In genomic region chr13:28537149-28537548, GRCh38 we compare ENCODE assay signal across 16 cellular contexts. TPM values are rescaled to one million over a fixed set of nuclear protein-coding genes. Genes with fewer than 3 reads are reported as not detected.
DNase-seq lines count a peak whose midpoint lies in the region; ATAC-seq and TF ChIP-seq lines count a peak whose summit lies in the region.
"Had no signal": no experiment of that assay in that cellular context is flagged by ENCODE, and none has a peak within 500 bp of the region (broad histone marks: within the 10 kb centered on the region; RNA-seq: fewer than 3 reads in every experiment).

No MANE protein-coding gene starts in this region.

- H3K27me3 Mint-ChIP-seq in HFFc6 (ENCODE audit: insufficient read depth): no peaks in the 10 kb centered on the region
- H3K27me3 Mint-ChIP-seq in activated T-helper 2 cell treated with anti-CD3 and anti-CD28 coated beads, Interferon-gamma antibody, Interleukin-2, Interleukin-4, amounts not matched to agents 10 μg/mL and 5 μg/mL and 100 μg/mL, durations not matched to agents 14 hours and 24 hours and 36 hours (ENCODE audit: low read depth): peaks cover 16% of the 10 kb centered on the region

- H3K4me1 Mint-ChIP-seq in HFFc6 (ENCODE audit: low read depth): peaks cover 45% of the 10 kb centered on the region
- H3K4me1 Mint-ChIP-seq in activated T-helper 2 cell treated with anti-CD3 and anti-CD28 coated beads, Interferon-gamma antibody, Interleukin-2, Interleukin-4, amounts not matched to agents 10 μg/mL and 5 μg/mL and 100 μg/mL, durations not matched to agents 14 hours and 24 hours and 36 hours (ENCODE audit: low read depth): peaks cover 24% of the 10 kb centered on the region

- peak overlapping the region; percentile 2; the same call in 1 of the 2 replicates for H3K27ac Mint-ChIP-seq in HFFc6
- H3K27ac Mint-ChIP-seq in activated T-helper 2 cell treated with anti-CD3 and anti-CD28 coated beads, Interferon-gamma antibody, Interleukin-2, Interleukin-4, amounts not matched to agents 10 μg/mL and 5 μg/mL and 100 μg/mL, durations not matched to agents 14 hours and 24 hours and 36 hours: no peak overlapping the region
- H3K27ac Mint-ChIP-seq: CD8-positive, alpha-beta T cell had no signal

- DNase-seq in HFFc6: no peak
- DNase-seq in MV-4-11 (lab: John Stamatoyannopoulos, UW): peak; percentile 83
- DNase-seq in SKM-1 treated with dmso at 0.1 percent for 144 hours (lab: John Stamatoyannopoulos, UW; ENCODE audit: unreplicated experiment): peak; percentile 74
- DNase-seq in fibroblast of gingiva (ENCODE audit: low read depth): peak; percentile 16
- DNase-seq in activated T-helper 2 cell treated with anti-CD3 and anti-CD28 coated beads, Interferon-gamma antibody, Interleukin-2, Interleukin-4, amounts not matched to agents 10 μg/mL and 5 μg/mL and 100 μg/mL, durations not matched to agents 14 hours and 24 hours and 36 hours (ENCODE audit: low spot score): no peak
- no peak for DNase-seq in amniotic stem cell (lab: John Stamatoyannopoulos, UW)
- DNase-seq: CD8-positive, alpha-beta T cell; GM23248; HCEC 1CT; NCI-H1417 treated with DMSO at 0.1 percent for 48 hours; NCI-H187 treated with DMSO at 0.1 percent for 48 hours; NCI-H2227 treated with DMSO at 0.1 percent for 48 hours; NCI-H510A treated with DMSO at 0.1 percent for 48 hours; NCI-H774 had no signal

- H3K36me3 Mint-ChIP-seq in HFFc6 (ENCODE audit: low read depth): no peaks in the 10 kb centered on the region
- H3K36me3 Mint-ChIP-seq in activated T-helper 2 cell treated with anti-CD3 and anti-CD28 coated beads, Interferon-gamma antibody, Interleukin-2, Interleukin-4, amounts not matched to agents 10 μg/mL and 5 μg/mL and 100 μg/mL, durations not matched to agents 14 hours and 24 hours and 36 hours (ENCODE audit: low read depth): no peaks in the 10 kb centered on the region
- H3K36me3 Mint-ChIP-seq: CD8-positive, alpha-beta T cell had no signal

- H3K4me3 Mint-ChIP-seq in HFFc6: no peak overlapping the region
- H3K4me3 Mint-ChIP-seq in activated T-helper 2 cell treated with anti-CD3 and anti-CD28 coated beads, Interferon-gamma antibody, Interleukin-2, Interleukin-4, amounts not matched to agents 10 μg/mL and 5 μg/mL and 100 μg/mL, durations not matched to agents 14 hours and 24 hours and 36 hours (ENCODE audit: low read depth): no peak overlapping the region
- H3K4me3 Mint-ChIP-seq: CD8-positive, alpha-beta T cell had no signal

- TF ChIP-seq CTCF in HFFc6 (IDR thresholded peaks at IDR 0.05): no peak

- ATAC-seq in HG03565 (IDR thresholded peaks at IDR 0.05; ENCODE audit: unreplicated experiment): no peak
- ATAC-seq: CD8-positive, alpha-beta T cell; Right ventricle myocardium inferior had no signal

- H3K9me3 Mint-ChIP-seq in HFFc6: no peaks in the 10 kb centered on the region
- no peaks in the 10 kb centered on the region for H3K9me3 Mint-ChIP-seq in activated T-helper 2 cell treated with anti-CD3 and anti-CD28 coated beads, Interferon-gamma antibody, Interleukin-2, Interleukin-4, amounts not matched to agents 10 μg/mL and 5 μg/mL and 100 μg/mL, durations not matched to agents 14 hours and 24 hours and 36 hours
- H3K9me3 Mint-ChIP-seq: CD8-positive, alpha-beta T cell had no signal

- intact Hi-C loops in activated T-helper 2 cell treated with anti-CD3 and anti-CD28 coated beads, Interferon-gamma antibody, Interleukin-2, Interleukin-4, amounts not matched to agents 10 μg/mL and 5 μg/mL and 100 μg/mL, durations not matched to agents 14 hours and 24 hours and 36 hours (cut with micrococcal nuclease): loop anchor here (5.0 kb wide), 1 partner anchor 35 kb away; no protein-coding TSS in a partner anchor

RNA-seq across cellular contexts. Expression of gene FLT1, which starts 42.2 kb away (rescaled TPM):
- 100 to 1,000 TPM in 2 of 6 experiments, 10 to 100 TPM in 4; 80.5 to 118 (median 91.0) TPM for total RNA-seq in HFFc6 (2021; fragmentation: NEBNext Ultra II Directional; extraction: Animal tissue kit (Norgen Biotek cat#: 25700))
- total RNA-seq in activated T-helper 2 cell treated with anti-CD3 and anti-CD28 coated beads, Interferon-gamma antibody, Interleukin-2, Interleukin-4, amounts not matched to agents 10 μg/mL and 5 μg/mL and 100 μg/mL, durations not matched to agents 14 hours and 24 hours and 36 hours: 29.9 and 32.4 TPM in 2 replicates

Comparison
In these comparisons a context has a peak if more than half of its experiments do, and no peak if none do; other contexts are left out.
1. DNase-seq: peak in MV-4-11 (single experiment), SKM-1 treated with dmso at 0.1 percent for 144 hours (single experiment) and fibroblast of gingiva (single experiment); none in HFFc6 (single experiment), activated T-helper 2 cell treated with anti-CD3 and anti-CD28 coated beads, Interferon-gamma antibody, Interleukin-2, Interleukin-4, amounts not matched to agents 10 μg/mL and 5 μg/mL and 100 μg/mL, durations not matched to agents 14 hours and 24 hours and 36 hours (single experiment) and amniotic stem cell (single experiment).